In genomic region chr5:141636413-141637265, GRCh38 we compare ENCODE assay signal across 8 cellular contexts. TPM values are rescaled to one million over a fixed set of nuclear protein-coding genes. Genes with fewer than 3 reads are reported as not detected.
DNase-seq lines count a peak whose midpoint lies in the region; ATAC-seq, FAIRE-seq and TF ChIP-seq lines count a peak whose summit lies in the region.

Gene HDAC3 (minus strand): TSS chr5:141636849. CDS start chr5:141636790, 59 bp downstream.
Gene RELL2 (plus strand): TSS chr5:141636997. CDS start chr5:141638226, 1,229 bp downstream.

- H4K20me1 ChIP-seq in fibroblast of lung (ENCODE audit: control insufficient read depth, extremely low read depth, insufficient read depth, low read length): no peaks in the 10 kb centered on the region

- H3K36me3 Mint-ChIP-seq in natural killer cell: no peaks in the 10 kb centered on the region
- peaks cover 6 to 20% of the 10 kb centered on the region in 2 donors for H3K36me3 Mint-ChIP-seq in stimulated activated naive B cell treated with anti-CD40 and anti-IgM and Interleukin-4, amounts not matched to agents 10 μg/mL and 1 μg/mL and 100 μg/mL, for 72 hours

- H3K9ac ChIP-seq in fibroblast of lung (ENCODE audit: insufficient read depth, low read length): peak within 1 kb of the TSS; percentile 82

- peak within 1 kb of the TSS; percentile 92 for H3K4me2 ChIP-seq in fibroblast of lung (ENCODE audit: extremely low read depth, insufficient read depth, low read length)

- H3K79me2 ChIP-seq in fibroblast of lung (ENCODE audit: control insufficient read depth, insufficient read depth, low read length): peaks cover 34% of the 10 kb centered on the region

- peaks cover 2% of the 10 kb centered on the region for H3K4me1 ChIP-seq in fibroblast of lung (ENCODE audit: control insufficient read depth, extremely low read depth, insufficient read depth, low read length)

- H3K27me3 Mint-ChIP-seq in natural killer cell (ENCODE audit: low read depth in 2 of 2): no peaks in the 10 kb centered on the region
- no peaks in the 10 kb centered on the region for H3K27me3 Mint-ChIP-seq in stimulated activated naive B cell treated with anti-CD40 and anti-IgM and Interleukin-4, amounts not matched to agents 10 μg/mL and 1 μg/mL and 100 μg/mL, for 72 hours

- no peak for TF ChIP-seq CTCF in fibroblast of lung (conservative IDR thresholded peaks at IDR 0.05 in 1 of 2, IDR thresholded peaks at IDR 0.05 in 1 of 2; ENCODE audit: low read depth in 1 of 2, low read length in 2 of 2)
- TF ChIP-seq CTCF in natural killer cell (IDR thresholded peaks at IDR 0.05): no peak

- H3K27ac Mint-ChIP-seq in natural killer cell: peak within 1 kb of the TSS; percentile 48 to 84
- peak within 1 kb of the TSS; percentile 93 for H3K27ac Mint-ChIP-seq in stimulated activated naive B cell treated with anti-CD40 and anti-IgM and Interleukin-4, amounts not matched to agents 10 μg/mL and 1 μg/mL and 100 μg/mL, for 72 hours

- peak within 1 kb of the TSS; percentile 96 for H3K4me3 ChIP-seq in Jurkat, Clone E6-1 (ENCODE audit: low read length)
- H3K4me3 ChIP-seq in fibroblast of lung (replicated peaks in 1 of 4; ENCODE audit: control extremely low read depth in 1 of 4, insufficient read depth in 1 of 4, low read depth in 3 of 4, low read length in 4 of 4): peak within 1 kb of the TSS; percentile 89 to 99 (median 96)

- peak; percentile 96 for DNase-seq in DMS53 (lab: John Stamatoyannopoulos, UW)
- DNase-seq in Jurkat, Clone E6-1 (ENCODE audit: low read depth, low spot score): peak; percentile 78
- DNase-seq in RCC 7860 (ENCODE audit: low spot score): peak; percentile 80
- DNase-seq in activated T-helper 1 cell treated with Interleukin-2 at 50 U/mL for 16 hours (ENCODE audit: low read depth): peak; percentile 91
- DNase-seq in fibroblast of lung (ENCODE audit: low read depth in 2 of 2): peak; percentile 80 to 87
- DNase-seq in natural killer cell: peak; percentile 96
- peak; percentile 90 for DNase-seq in stimulated activated naive B cell treated with anti-CD40 and anti-IgM and Interleukin-4, amounts not matched to agents 10 μg/mL and 1 μg/mL and 100 μg/mL, for 72 hours

- H3K4me1 Mint-ChIP-seq in natural killer cell: peaks cover 22 to 36% of the 10 kb centered on the region in 2 donors
- peaks cover 33 to 48% of the 10 kb centered on the region in 2 donors for H3K4me1 Mint-ChIP-seq in stimulated activated naive B cell treated with anti-CD40 and anti-IgM and Interleukin-4, amounts not matched to agents 10 μg/mL and 1 μg/mL and 100 μg/mL, for 72 hours

- H2AFZ ChIP-seq in fibroblast of lung (ENCODE audit: low read length): peak within 1 kb of the TSS; percentile 96

- peak within 1 kb of the TSS; percentile 86 for H3K4me3 Mint-ChIP-seq in natural killer cell
- H3K4me3 Mint-ChIP-seq in stimulated activated naive B cell treated with anti-CD40 and anti-IgM and Interleukin-4, amounts not matched to agents 10 μg/mL and 1 μg/mL and 100 μg/mL, for 72 hours: peak within 1 kb of the TSS; percentile 91 to 92

- intact Hi-C loops in natural killer cell (cut with micrococcal nuclease): loop anchor here (1.0 to 5.0 kb wide), 4 partner anchors 15 to 46 kb away; partner anchors contain the start of genes ARAP3, DIAPH1 and FCHSD1

- H3K27ac ChIP-seq in fibroblast of lung (ENCODE audit: insufficient read depth, low read length): peak within 1 kb of the TSS; percentile 78

- H3K9me3 Mint-ChIP-seq in natural killer cell: no peaks in the 10 kb centered on the region
- H3K9me3 Mint-ChIP-seq in stimulated activated naive B cell treated with anti-CD40 and anti-IgM and Interleukin-4, amounts not matched to agents 10 μg/mL and 1 μg/mL and 100 μg/mL, for 72 hours: no peaks in the 10 kb centered on the region

- ATAC-seq in GM21576 (IDR thresholded peaks at IDR 0.05; ENCODE audit: unreplicated experiment) (peak; percentile 74), natural killer cell (peak; percentile 93 to 99 (median 95))
- peak; percentile 80 to 88 for ATAC-seq in stimulated activated naive B cell treated with anti-CD40 and anti-IgM and Interleukin-4, amounts not matched to agents 10 μg/mL and 1 μg/mL and 100 μg/mL, for 72 hours (replicated peaks)

- FAIRE-seq in RCC 7860 (lab: Jason Lieb, UNC): no peak

- H3K36me3 ChIP-seq in fibroblast of lung (ENCODE audit: control insufficient read depth, insufficient read depth, low read length): peaks cover 2% of the 10 kb centered on the region

- H3K27me3 ChIP-seq in fibroblast of lung (ENCODE audit: control insufficient read depth, insufficient read depth, low read length): no peaks in the 10 kb centered on the region

- H3K9me3 ChIP-seq in fibroblast of lung (ENCODE audit: control insufficient read depth, insufficient read depth, low read depth, low read length): no peaks in the 10 kb centered on the region

RNA-seq across cellular contexts. Expression of gene HDAC3, which starts in this region (rescaled TPM):
- 140 TPM for polyA plus RNA-seq in Jurkat, Clone E6-1 (2012; ENCODE audit: insufficient read depth, insufficient read length)
- total RNA-seq in fibroblast of lung (45.7 and 56.8 TPM in 2 replicates), natural killer cell (10 to 100 TPM; 66.0 to 85.7 (median 74.7) TPM)
- polyA plus RNA-seq in fibroblast of lung: 67.9 and 69.6 TPM in 2 replicates
- 44.2 and 46.9 TPM in 2 replicates for polyA plus RNA-seq in fibroblast of lung (2012)
- 90.6 and 135 TPM in 2 replicates for polyA minus RNA-seq in fibroblast of lung (ENCODE audit: low replicate concordance)

RNA-seq across cellular contexts. Expression of gene RELL2, which starts in this region (rescaled TPM):
- 52.0 TPM for polyA plus RNA-seq in Jurkat, Clone E6-1 (2012; ENCODE audit: insufficient read depth, insufficient read length)
- total RNA-seq in fibroblast of lung: 2.6 and 3.0 TPM in 2 replicates
- 3.7 and 4.0 TPM in 2 replicates for polyA plus RNA-seq in fibroblast of lung
- polyA plus RNA-seq in fibroblast of lung (2012): 2.4 and 3.0 TPM in 2 replicates
- polyA minus RNA-seq in fibroblast of lung (ENCODE audit: low replicate concordance): 1.0 and 3.5 TPM in 2 replicates
- total RNA-seq in natural killer cell: 1 to 10 TPM; 5.7 to 6.6 (median 6.1) TPM

Comparison
In these comparisons a context has a peak if more than half of its experiments do, and no peak if none do; other contexts are left out.
1. Peak in every context shown above with its lines: DNase-seq, ATAC-seq, H3K4me3 ChIP-seq and H3K27ac ChIP-seq.